9 cellular contexts compared by ENCODE assay signal in genomic region chr18:46071894-46072867, GRCh38. TPM values are rescaled to one million over a fixed set of nuclear protein-coding genes. Genes with fewer than 3 reads are reported as not detected.
DNase-seq lines count a peak whose midpoint lies in the region; ATAC-seq and TF ChIP-seq lines count a peak whose summit lies in the region.
"Had no signal": no experiment of that assay in that cellular context is flagged by ENCODE, and none has a peak within 500 bp of the region (broad histone marks: within the 10 kb centered on the region; RNA-seq: fewer than 3 reads in every experiment).

Gene PSTPIP2, minus strand, starts transcription at chr18:46072260. Its CDS starts 72 bp downstream, at chr18:46072188.

- DNase-seq in NCI-H2227 (lab: John Stamatoyannopoulos, UW; ENCODE audit: unreplicated experiment) = peak; percentile 62
- DNase-seq in NCI-H2227 treated with DMSO at 0.1 percent for 48 hours (lab: John Stamatoyannopoulos, UW) = no peak
- peak; percentile 45 for DNase-seq in SK-N-DZ (ENCODE audit: low spot score)
- peak; percentile 72 for DNase-seq in activated naive CD4-positive, alpha-beta T cell treated with Interleukin-2 at 50 U/mL for 16 hours
- peak; percentile 87 for DNase-seq in Right ventricle myocardium superior
- peak in 9 of 10 donors; percentile 31 to 92 (median 48) for DNase-seq in posterior cingulate gyrus
- DNase-seq in upper lobe of right lung = peak; percentile 90

- TF ChIP-seq CTCF in upper lobe of right lung (IDR thresholded peaks at IDR 0.05) = no peak

- H3K4me1 ChIP-seq in upper lobe of right lung = peaks cover 31% of the 10 kb centered on the region

- intact Hi-C loops in Right ventricle myocardium superior (cut with DNase I) (no loop called here), posterior cingulate gyrus (cut with DNase I) (loop anchor here (5.0 kb wide), 4 partner anchors 45 to 405 kb away; partner anchors contain the start of gene EPG5), upper lobe of right lung (cut with DNase I) (loop anchor here (10.0 kb wide), 1 partner anchor 407 kb away; no protein-coding TSS in a partner anchor)

- H3K9me3 ChIP-seq in upper lobe of right lung = no peaks in the 10 kb centered on the region

- peak; percentile 58 for ATAC-seq in HG03159 (IDR thresholded peaks at IDR 0.05; ENCODE audit: unreplicated experiment)
- peak; percentile 82 for ATAC-seq in Right ventricle myocardium superior (ENCODE audit: poor library complexity)
- peak; percentile 89 for ATAC-seq in upper lobe of right lung

- H3K27ac ChIP-seq in upper lobe of right lung = peak within 1 kb of the TSS; percentile 72
- H3K27ac ChIP-seq: C4-2B had no signal

- peak within 1 kb of the TSS; percentile 90 for H3K4me3 ChIP-seq in upper lobe of right lung

- H3K27me3 ChIP-seq in upper lobe of right lung = no peaks in the 10 kb centered on the region

- no peaks in the 10 kb centered on the region for H3K36me3 ChIP-seq in upper lobe of right lung

RNA-seq across cellular contexts. Expression of gene PSTPIP2, which starts in this region (rescaled TPM):
- polyA plus RNA-seq in SK-N-DZ (2014; cell fraction: cytosol; rRNA removed) = 9.2 TPM in 2 replicates
- polyA plus RNA-seq in SK-N-DZ (2014; cell fraction: nucleus; rRNA removed) = 2.7 and 9.1 TPM in 2 replicates
- 2.4 TPM for total RNA-seq in Right ventricle myocardium superior
- total RNA-seq in upper lobe of right lung = 9.8 TPM
